8 cellular contexts compared by ENCODE assay signal in genomic region chr10:96292971-96293909, GRCh38. TPM values are rescaled to one million over a fixed set of nuclear protein-coding genes. Genes with fewer than 3 reads are reported as not detected.
DNase-seq lines count a peak whose midpoint lies in the region; ATAC-seq, FAIRE-seq and TF ChIP-seq lines count a peak whose summit lies in the region.

No MANE protein-coding gene starts in this region.

- peaks cover 1 to 7% (median 4%) of the 10 kb centered on the region in 4 donors for H3K4me1 ChIP-seq in liver (ENCODE audit: control insufficient read depth in 4 of 4, insufficient read depth in 4 of 4, low read length in 3 of 4)

- TF ChIP-seq CTCF in AG04450 (IDR thresholded peaks at IDR 0.05; ENCODE audit: low read depth, low read length) (peak; percentile 54), GM06990 (IDR thresholded peaks at IDR 0.05; ENCODE audit: insufficient read depth, low read length, poor library complexity, severe bottlenecking) (peak; percentile 53), bronchial epithelial cell (IDR thresholded peaks at IDR 0.05; ENCODE audit: insufficient read depth, low read length, severe bottlenecking) (peak; percentile 50), liver (IDR thresholded peaks at IDR 0.05; ENCODE audit: low read depth, low read length, missing input control) (peak; percentile 88)

- DNase-seq in AG04450 (ENCODE audit: low read depth, low spot score) (peak; percentile 1), GM06990 (ENCODE audit: extremely low read depth, insufficient read length) (peak; percentile 56), NCI-H460 (ENCODE audit: extremely low read depth, low read depth) (peak; percentile 43), bronchial epithelial cell (ENCODE audit: low read depth) (peak; percentile 59), mucosa of gallbladder (ENCODE audit: low spot score) (no peak)

- ATAC-seq in HG02840 (IDR thresholded peaks at IDR 0.05; ENCODE audit: low FRiP score, unreplicated experiment) (peak; percentile 44), GM21381 (IDR thresholded peaks at IDR 0.05; ENCODE audit: unreplicated experiment) (no peak)

- H3K9ac ChIP-seq in liver (ENCODE audit: low read depth in 1 of 2, low read length in 2 of 2) = no peak overlapping the region

- POLR2A ChIA-PET in AG04450 (lab: Yijun Ruan, JAX) = no interaction called here

- WGBS in liver = 31% methylated on average over 7 of the region's 7 CpGs

- H3K4me3 ChIP-seq in AG04450 (ENCODE audit: low read depth, low read length) = no peak overlapping the region
- no peak overlapping the region for H3K4me3 ChIP-seq in GM06990 (replicated peaks; ENCODE audit: low read depth, low read length)
- H3K4me3 ChIP-seq in bronchial epithelial cell (ENCODE audit: low read depth, low read length) = no peak overlapping the region
- no peak overlapping the region for H3K4me3 ChIP-seq in liver (ENCODE audit: low read depth in 1 of 3, low read length in 3 of 3)

- no peak overlapping the region for H3K27ac ChIP-seq in AG04450 (ENCODE audit: low read depth, low read length)
- H3K27ac ChIP-seq in liver (ENCODE audit: low read depth in 1 of 2, low read length in 2 of 2) = peak overlapping the region in 1 of 2 donors; percentile 63

- H3K36me3 ChIP-seq in GM06990 (ENCODE audit: control insufficient read depth, insufficient read depth, low read length) = no peaks in the 10 kb centered on the region
- H3K36me3 ChIP-seq in bronchial epithelial cell (ENCODE audit: control insufficient read depth, insufficient read depth, low read length) = no peaks in the 10 kb centered on the region
- H3K36me3 ChIP-seq in liver (ENCODE audit: control insufficient read depth in 4 of 4, insufficient read depth in 3 of 4, low read depth in 1 of 4, low read length in 3 of 4) = no peaks in the 10 kb centered on the region

- FAIRE-seq in bronchial epithelial cell (lab: Jason Lieb, UNC) = no peak

- peak; percentile 94 to 97 for TF ChIP-seq RAD21 in liver (IDR thresholded peaks at IDR 0.05)

- H3K27me3 ChIP-seq in AG04450 (ENCODE audit: control insufficient read depth, insufficient read depth, low read length) (peaks cover 3% of the 10 kb centered on the region), GM06990 (replicated peaks; ENCODE audit: control insufficient read depth, insufficient read depth, low read length) (no peaks in the 10 kb centered on the region), bronchial epithelial cell (ENCODE audit: control insufficient read depth, insufficient read depth, low read length) (no peaks in the 10 kb centered on the region), liver (ENCODE audit: control insufficient read depth in 4 of 4, insufficient read depth in 4 of 4, low read length in 3 of 4) (no peaks in the 10 kb centered on the region)

- H3K9me3 ChIP-seq in AG04450 (ENCODE audit: control insufficient read depth, insufficient read depth, low read length) (no peaks in the 10 kb centered on the region), liver (ENCODE audit: control insufficient read depth in 4 of 4, low read length in 3 of 4) (no peaks in the 10 kb centered on the region)

- CTCF ChIA-PET in AG04450 (lab: Charles Lee) = interaction anchor here (0.5 to 6.8 kb wide), 9 partner anchors 11 to 599 kb away, joined by 3 to 93 read pairs (median 4); partner anchors contain the start of genes BLNK and TCTN3

TF ChIP-seq in liver, 16 proteins besides CTCF, POLR2A, EP300 and RAD21:
- TF ChIP-seq SP1 (IDR thresholded peaks at IDR 0.05) = peak; percentile 16
- no peak for TF ChIP-seq MAX (IDR thresholded peaks at IDR 0.05)
- no peak for TF ChIP-seq FOXA1 (IDR thresholded peaks at IDR 0.05)
- no peak for TF ChIP-seq YY1 (IDR thresholded peaks at IDR 0.05)
- TF ChIP-seq REST (IDR thresholded peaks at IDR 0.05) = no peak
- peak; percentile 24 to 27 for TF ChIP-seq RXRA (IDR thresholded peaks at IDR 0.05)
- TF ChIP-seq HNF4A (conservative IDR thresholded peaks at IDR 0.05) = peak; percentile 59 to 60
- TF ChIP-seq HNF4G (IDR thresholded peaks at IDR 0.05) = no peak
- TF ChIP-seq JUND (IDR thresholded peaks at IDR 0.05) = no peak
- no peak for TF ChIP-seq EGR1 (IDR thresholded peaks at IDR 0.05; ENCODE audit: low read depth in 2 of 2)
- no peak for TF ChIP-seq TAF1 (conservative IDR thresholded peaks at IDR 0.05)
- TF ChIP-seq NR2F2 (IDR thresholded peaks at IDR 0.05) = no peak

RNA-seq across cellular contexts. Expression of gene DNTT, which starts 11.0 kb away (rescaled TPM):
- not detected in 2 replicates for polyA plus RNA-seq in AG04450 (2011; rRNA removed)
- not detected in 2 replicates for polyA minus RNA-seq in AG04450 (2011; rRNA and poly(A)+ RNA removed)
- total RNA-seq in NCI-H460 (2014; rRNA removed; shearing (Covaris generic)) = not detected in 2 replicates
- polyA plus RNA-seq in NCI-H460 (2014; cell fraction: nucleus; rRNA removed) = not detected in 2 replicates
- not detected in 2 replicates for total RNA-seq in bronchial epithelial cell
- total RNA-seq in liver = under 1 TPM in 1 of 2 donors, not detected in 1; 0.70 TPM
- polyA plus RNA-seq in liver = not detected
- total RNA-seq in mucosa of gallbladder = not detected

RNA-seq across cellular contexts. Expression of gene BLNK, which starts 21.9 kb away (rescaled TPM):
- polyA plus RNA-seq in AG04450 (2011; rRNA removed) (not detected in 2 replicates), liver (10 to 100 TPM in 1 of 2 donors, 1 to 10 TPM in 1; 9.9 to 45.2 TPM)
- not detected in 2 replicates for polyA minus RNA-seq in AG04450 (2011; rRNA and poly(A)+ RNA removed)
- total RNA-seq in NCI-H460 (2014; rRNA removed; shearing (Covaris generic)) = not detected in 2 replicates
- polyA plus RNA-seq in NCI-H460 (2014; cell fraction: nucleus; rRNA removed) = not detected in 2 replicates
- total RNA-seq in bronchial epithelial cell (2.6 and 9.2 TPM in 2 replicates), liver (10 to 100 TPM in 1 of 2 donors, 1 to 10 TPM in 1; 3.3 to 19.1 TPM), mucosa of gallbladder (43.9 TPM)
